19 cellular contexts compared by ENCODE assay signal in genomic region chr22:23511627-23512347, GRCh38.
A peak's percentile ranks its signal among the peaks of the same experiment; 100 is the strongest.
DNase-seq lines count a peak whose midpoint lies in the region; ATAC-seq, FAIRE-seq and TF ChIP-seq lines count a peak whose summit lies in the region.
"Had no signal": no experiment of that assay in that cellular context is flagged by ENCODE, and none has a peak within 500 bp of the region (broad histone marks: within the 10 kb centered on the region; RNA-seq: fewer than 3 reads in every experiment).

No MANE protein-coding gene starts in this region.

- H2BK5ac ChIP-seq in IMR-90 (ENCODE audit: low read depth, low read length, poor library complexity, severe bottlenecking): no peak overlapping the region

- FAIRE-seq in K562 (lab: Jason Lieb, UNC): no peak
- FAIRE-seq: GM12892, GM18507, RCC 7860 had no signal

- BruUV-seq in IMR-90 (replicated peaks; lab: Mats Ljungman, UMichigan): no TSS peak
- BruUV-seq in K562 (replicated peaks; lab: Mats Ljungman, UMichigan): no TSS peak

- no peaks in the 10 kb centered on the region for H3K9me3 ChIP-seq in IMR-90 (ENCODE audit: control insufficient read depth, insufficient read depth, low read length)
- H3K9me3 ChIP-seq in K562 (replicated peaks; ENCODE audit: control insufficient read depth, insufficient read depth, low read depth, low read length): no peaks in the 10 kb centered on the region
- no peaks in the 10 kb centered on the region for H3K9me3 ChIP-seq in right atrium auricular region

- H4K5ac ChIP-seq in IMR-90 (ENCODE audit: low read depth, low read length): no peak overlapping the region

- no peak overlapping the region for H3K23ac ChIP-seq in IMR-90 (ENCODE audit: low read depth, low read length)

- H3K4me1 ChIP-seq in IMR-90 (ENCODE audit: control insufficient read depth, insufficient read depth, low read length): no peaks in the 10 kb centered on the region
- H3K4me1 ChIP-seq in K562 (replicated peaks in 1 of 2; ENCODE audit: control insufficient read depth in 2 of 2, insufficient read depth in 2 of 2, low read length in 2 of 2): no peaks in the 10 kb centered on the region; a peak in 2 of 5 replicates
- peaks cover 5% of the 10 kb centered on the region for H3K4me1 ChIP-seq in rectal smooth muscle tissue (ENCODE audit: control insufficient read depth, insufficient read depth, low read length)
- H3K4me1 ChIP-seq in right atrium auricular region: no peaks in the 10 kb centered on the region

- H2AFZ ChIP-seq in IMR-90 (replicated peaks; ENCODE audit: low read length, poor library complexity) (no peak overlapping the region), K562 (ENCODE audit: low read depth, low read length) (no peak overlapping the region)

- H2AK9ac ChIP-seq in IMR-90 (replicated peaks; ENCODE audit: low read depth, low read length, poor library complexity): peak overlapping the region; percentile 8

- H3K56ac ChIP-seq in IMR-90 (ENCODE audit: extremely low read depth, insufficient read depth, low read length): no peak overlapping the region

- H3K9ac ChIP-seq in IMR-90 (ENCODE audit: low read depth, low read length) (no peak overlapping the region), K562 (ENCODE audit: insufficient read depth in 1 of 2, low read depth in 2 of 2, low read length in 2 of 2) (no peak overlapping the region), rectal smooth muscle tissue (ENCODE audit: low read length) (no peak overlapping the region)

- peak overlapping the region; percentile 70 to 95 (median 73) for H3K27ac Mint-ChIP-seq in nephron
- H3K27ac Mint-ChIP-seq: CD8-positive, alpha-beta memory T cell had no signal

- H3K27me3 Mint-ChIP-seq in nephron (ENCODE audit: low read depth): peaks cover 10% of the 10 kb centered on the region

- no peak overlapping the region for H2BK20ac ChIP-seq in IMR-90 (ENCODE audit: low read depth, low read length)

- TF ChIP-seq CTCF in IMR-90 (conservative IDR thresholded peaks at IDR 0.05; ENCODE audit: low read depth, low read length) (no peak), K562 (IDR thresholded peaks at IDR 0.05 in 2 of 3, conservative IDR thresholded peaks at IDR 0.05 in 1 of 3; ENCODE audit: insufficient read depth in 2 of 3, low read depth in 1 of 3, low read length in 3 of 3) (no peak), nephron (IDR thresholded peaks at IDR 0.05; ENCODE audit: unreplicated experiment in 3 of 3) (no peak), right atrium auricular region (IDR thresholded peaks at IDR 0.05) (no peak)

- H4K8ac ChIP-seq in IMR-90 (ENCODE audit: low read depth in 2 of 2, low read length in 2 of 2): no peak overlapping the region

- H3K4me1 Mint-ChIP-seq in nephron: peaks cover 19% of the 10 kb centered on the region
- H3K4me1 Mint-ChIP-seq: CD8-positive, alpha-beta memory T cell had no signal

- no peak overlapping the region for H2BK15ac ChIP-seq in IMR-90 (ENCODE audit: low read depth, low read length)

- no peaks in the 10 kb centered on the region for H3K36me3 ChIP-seq in IMR-90 (ENCODE audit: control insufficient read depth, insufficient read depth, low read length)
- no peaks in the 10 kb centered on the region for H3K36me3 ChIP-seq in K562 (ENCODE audit: control insufficient read depth, insufficient read depth, low read length)
- no peaks in the 10 kb centered on the region for H3K36me3 ChIP-seq in rectal smooth muscle tissue (ENCODE audit: control insufficient read depth, insufficient read depth, low read length)
- H3K36me3 ChIP-seq in right atrium auricular region: no peaks in the 10 kb centered on the region

- H3K4me3 ChIP-seq in IMR-90 (ENCODE audit: insufficient read depth, low read depth, low read length) (no peak overlapping the region), K562 (no peak overlapping the region), rectal smooth muscle tissue (ENCODE audit: low read length) (no peak overlapping the region), right atrium auricular region (no peak overlapping the region)

- no peak for DNase-seq in IMR-90
- DNase-seq in K562 (ENCODE audit: extremely low read depth in 1 of 4, low spot score in 3 of 4): no peak
- DNase-seq in T1000 (lab: John Stamatoyannopoulos, UW): no peak
- no peak for DNase-seq in right atrium auricular region (ENCODE audit: low spot score)
- DNase-seq in cerebellar cortex (ENCODE audit: low spot score): no peak
- DNase-seq: ACHN; C1 segment of cervical spinal cord; CD8-positive, alpha-beta memory T cell; DMS79; GOT3; KBM-7; NCI-H1930; NCI-H226; NCI-H524 had no signal

- H2AK5ac ChIP-seq in IMR-90 (ENCODE audit: low read depth, low read length): no peak overlapping the region

- ATAC-seq in IMR-90 (ENCODE audit: low read depth) (no peak), K562 (no peak)

- H3K4me3 Mint-ChIP-seq in nephron: no peak overlapping the region
- H3K4me3 Mint-ChIP-seq: CD8-positive, alpha-beta memory T cell had no signal

- in situ Hi-C loops in IMR-90 (cut with MboI; ENCODE audit: low sequenced_read_pairs) (no loop called here), K562 (cut with MboI) (no loop called here)

- no peak overlapping the region for H3K14ac ChIP-seq in IMR-90 (replicated peaks; ENCODE audit: low read depth, low read length)

- H3K18ac ChIP-seq in IMR-90 (ENCODE audit: low read depth, low read length): no peak overlapping the region

- WGBS in IMR-90 (ENCODE audit: extremely low coverage in 2 of 2, insufficient read length in 1 of 2), 2 experiments: 69% methylated on average over 4 of the region's 19 CpGs; no CpG with 5 or more reads in 1 of the 2 experiments
- WGBS in K562 (ENCODE audit: insufficient coverage, low coverage, missing lambda C conversion rate): 36% methylated on average over 11 of the region's 19 CpGs

- H3K9me1 ChIP-seq in IMR-90 (ENCODE audit: insufficient read depth, low read length) (no peaks in the 10 kb centered on the region), K562 (ENCODE audit: control insufficient read depth, insufficient read depth, low read length) (no peaks in the 10 kb centered on the region)

- CTCF ChIA-PET in IMR-90 (lab: Yijun Ruan, JAX): no interaction called here
- CTCF ChIA-PET in K562 (lab: Yijun Ruan, JAX; ENCODE audit: low intra/inter-chr PET ratio): no interaction called here

- no peaks in the 10 kb centered on the region for H3K79me1 ChIP-seq in IMR-90 (ENCODE audit: low read depth in 1 of 2, low read length in 2 of 2)

- H3K27ac ChIP-seq in IMR-90 (ENCODE audit: insufficient read depth, low read length) (no peak overlapping the region), K562 (ENCODE audit: extremely low read depth, low read depth, low read length) (no peak overlapping the region), rectal smooth muscle tissue (ENCODE audit: low read depth, low read length) (peak overlapping the region; percentile 61), right atrium auricular region (no peak overlapping the region)

- intact Hi-C loops in IMR-90 (cut with micrococcal nuclease): no loop called here
- intact Hi-C loops in K562 (cut with micrococcal nuclease): no loop called here

- H3K36me3 Mint-ChIP-seq in nephron (ENCODE audit: low read depth): no peaks in the 10 kb centered on the region
- H3K36me3 Mint-ChIP-seq: CD8-positive, alpha-beta memory T cell had no signal

- no peak overlapping the region for H3K4ac ChIP-seq in IMR-90 (ENCODE audit: low read depth, low read length)

- dilution Hi-C loops in IMR-90 (cut with HindIII; ENCODE audit: low sequenced_read_pairs, unreplicated experiment): no loop called here

- H2BK120ac ChIP-seq in IMR-90 (ENCODE audit: low read depth, low read length): no peak overlapping the region

- no peaks in the 10 kb centered on the region; the same call in 1 of the 2 replicates for H3K27me3 ChIP-seq in IMR-90 (ENCODE audit: control insufficient read depth, insufficient read depth, low read length)
- H3K27me3 ChIP-seq in K562 (ENCODE audit: control insufficient read depth in 2 of 2, insufficient read depth in 2 of 2, low read length in 2 of 2): no peaks in the 10 kb centered on the region
- no peaks in the 10 kb centered on the region for H3K27me3 ChIP-seq in rectal smooth muscle tissue (ENCODE audit: control insufficient read depth, insufficient read depth, low read length)
- H3K27me3 ChIP-seq in right atrium auricular region: no peaks in the 10 kb centered on the region

- POLR2A ChIA-PET in IMR-90 (lab: Charles Lee; ENCODE audit: unreplicated experiment): no interaction called here
- POLR2A ChIA-PET in K562 (lab: Yijun Ruan, JAX): no interaction called here

- H3K4me2 ChIP-seq in IMR-90 (ENCODE audit: low read depth, low read length) (no peak overlapping the region), K562 (ENCODE audit: insufficient read depth, low read length) (no peak overlapping the region)

- no peaks in the 10 kb centered on the region for H3K79me2 ChIP-seq in K562 (ENCODE audit: control insufficient read depth, insufficient read depth, low read length)

- no peak for TF ChIP-seq EP300 in K562 (IDR thresholded peaks at IDR 0.05; ENCODE audit: low read length)

- no peak overlapping the region for H4K91ac ChIP-seq in IMR-90 (ENCODE audit: insufficient read depth, low read depth, low read length)

- no peak for TF ChIP-seq POLR2A in IMR-90 (IDR thresholded peaks at IDR 0.05; ENCODE audit: low read depth, low read length)
- TF ChIP-seq POLR2A in K562 (conservative IDR thresholded peaks at IDR 0.05): no peak

- no peak for TF ChIP-seq RAD21 in IMR-90 (IDR thresholded peaks at IDR 0.05; ENCODE audit: low read length)
- TF ChIP-seq RAD21 in K562 (CRISPR knock-in tag; conservative IDR thresholded peaks at IDR 0.05 in 1 of 2, IDR thresholded peaks at IDR 0.05 in 1 of 2): no peak

- no peaks in the 10 kb centered on the region for H4K20me1 ChIP-seq in IMR-90 (ENCODE audit: insufficient read depth, low read length)
- H4K20me1 ChIP-seq in K562 (replicated peaks; ENCODE audit: control insufficient read depth, insufficient read depth, low read length): no peaks in the 10 kb centered on the region

- H3K9me3 Mint-ChIP-seq in nephron: no peaks in the 10 kb centered on the region
- H3K9me3 Mint-ChIP-seq: CD8-positive, alpha-beta memory T cell had no signal

TF ChIP-seq in IMR-90, 13 proteins besides CTCF, POLR2A, EP300 and RAD21 (continues in another document):
- TF ChIP-seq CHD1 (IDR thresholded peaks at IDR 0.05; ENCODE audit: low read depth, low read length): no peak

TF ChIP-seq in K562, 482 proteins besides CTCF, POLR2A, EP300 and RAD21:
- TF ChIP-seq ILF3 (IDR thresholded peaks at IDR 0.05; ENCODE audit: borderline replicate concordance) (no peak), RBM25 (IDR thresholded peaks at IDR 0.05; ENCODE audit: low read depth, low read length, severe bottlenecking) (peak; percentile 72), KDM1A (IDR thresholded peaks at IDR 0.05) (0 out of 4 replicates have a peak, but pooled peaks of 1 of the 2 experiments have one; percentile 7), SUPT5H (IDR thresholded peaks at IDR 0.05) (no peak), BCOR (IDR thresholded peaks at IDR 0.05) (peak; percentile 49; the same call in 1 of the 2 replicates), ILK (tag; IDR thresholded peaks at IDR 0.05; ENCODE audit: borderline replicate concordance, low read depth) (no peak), XRCC5 (IDR thresholded peaks at IDR 0.05; ENCODE audit: low read depth, low read length) (no peak), RCOR1 (IDR thresholded peaks at IDR 0.05; ENCODE audit: borderline replicate concordance in 1 of 2, low read depth in 2 of 2, low read length in 2 of 2) (peak in 1 of 2 experiments; percentile 50; a peak in 1 of 4 replicates)
